In genomic region chr16:27242398-27242797, GRCh38 we compare ENCODE assay signal across 10 cellular contexts. TPM values are rescaled to one million over a fixed set of nuclear protein-coding genes. Genes with fewer than 3 reads are reported as not detected.
DNase-seq lines count a peak whose midpoint lies in the region; ATAC-seq and TF ChIP-seq lines count a peak whose summit lies in the region.
"Had no signal": no experiment of that assay in that cellular context is flagged by ENCODE, and none has a peak within 500 bp of the region (broad histone marks: within the 10 kb centered on the region; RNA-seq: fewer than 3 reads in every experiment).

No MANE protein-coding gene starts in this region.

- H3K27me3 Mint-ChIP-seq in neural progenitor cell (ENCODE audit: insufficient read depth, low read depth), result peaks cover 13% of the 10 kb centered on the region
- H3K27me3 Mint-ChIP-seq: memory B cell had no signal

- H3K9ac ChIP-seq in colonic mucosa (ENCODE audit: low read depth in 2 of 2, low read length in 2 of 2) (peak overlapping the region; percentile 26 to 70), neural progenitor cell (no peak overlapping the region)

- no peak for TF ChIP-seq CTCF in A673 (conservative IDR thresholded peaks at IDR 0.05; ENCODE audit: low read depth, low read length)
- no peak for TF ChIP-seq CTCF in colonic mucosa (IDR thresholded peaks at IDR 0.05)
- TF ChIP-seq CTCF in neural progenitor cell (IDR thresholded peaks at IDR 0.05), result no peak
- TF ChIP-seq CTCF in GM13977 (IDR thresholded peaks at IDR 0.05; ENCODE audit: extremely low read depth, insufficient read depth, missing control alignments), result no peak

- no peaks in the 10 kb centered on the region for H3K79me2 ChIP-seq in neural progenitor cell (ENCODE audit: low read depth)

- no peak for ATAC-seq in GM19463 (IDR thresholded peaks at IDR 0.05; ENCODE audit: unreplicated experiment)
- no peak for ATAC-seq in HG02840 (IDR thresholded peaks at IDR 0.05; ENCODE audit: low FRiP score, unreplicated experiment)

- peaks cover 37% of the 10 kb centered on the region for H3K4me1 ChIP-seq in A673 (ENCODE audit: insufficient read depth, low read length, poor library complexity, severe bottlenecking)
- peaks cover 30% of the 10 kb centered on the region for H3K4me1 ChIP-seq in colonic mucosa
- H3K4me1 ChIP-seq in neural progenitor cell, result peaks cover 15% of the 10 kb centered on the region

- H3K4me3 ChIP-seq in A673 (ENCODE audit: low read depth, low read length, poor library complexity, severe bottlenecking) (peak overlapping the region; percentile 24), MG63 (peak overlapping the region; percentile 18), colonic mucosa (no peak overlapping the region), neural progenitor cell (no peak overlapping the region)

- no peaks in the 10 kb centered on the region for H3K9me3 Mint-ChIP-seq in neural progenitor cell
- H3K9me3 Mint-ChIP-seq: memory B cell had no signal

- H3K27ac Mint-ChIP-seq in neural progenitor cell, result no peak overlapping the region

- no peaks in the 10 kb centered on the region for H3K36me3 Mint-ChIP-seq in neural progenitor cell

- POLR2A ChIA-PET in A673 (lab: Charles Lee; ENCODE audit: low non-redundant PET), result no interaction called here

- H3K4me2 ChIP-seq in neural progenitor cell, result peak overlapping the region; percentile 48

- peaks cover 25% of the 10 kb centered on the region for H4K20me1 ChIP-seq in neural progenitor cell (ENCODE audit: low read depth)

- H3K4me1 Mint-ChIP-seq in neural progenitor cell, result peaks cover 50% of the 10 kb centered on the region

- peak overlapping the region; percentile 74 for H3K4me3 Mint-ChIP-seq in neural progenitor cell
- H3K4me3 Mint-ChIP-seq: memory B cell had no signal

- no peaks in the 10 kb centered on the region for H3K9me3 ChIP-seq in A673 (ENCODE audit: low read depth, low read length, poor library complexity, severe bottlenecking)
- H3K9me3 ChIP-seq in MG63, result no peaks in the 10 kb centered on the region
- no peaks in the 10 kb centered on the region for H3K9me3 ChIP-seq in colonic mucosa
- H3K9me3 ChIP-seq in neural progenitor cell (ENCODE audit: low read depth), result no peaks in the 10 kb centered on the region

- H2AFZ ChIP-seq in neural progenitor cell (replicated peaks), result no peak overlapping the region

- H3K27me3 ChIP-seq in A673 (replicated peaks; ENCODE audit: insufficient read depth, low read depth, low read length, poor library complexity) (no peaks in the 10 kb centered on the region), MG63 (no peaks in the 10 kb centered on the region), colonic mucosa (no peaks in the 10 kb centered on the region), neural progenitor cell (no peaks in the 10 kb centered on the region)

- peak overlapping the region; percentile 70 for H3K27ac ChIP-seq in A673 (ENCODE audit: low read depth, low read length, poor library complexity, severe bottlenecking)
- H3K27ac ChIP-seq in colonic mucosa, result peak overlapping the region; percentile 68
- no peak overlapping the region for H3K27ac ChIP-seq in neural progenitor cell

- no peaks in the 10 kb centered on the region for H3F3A ChIP-seq in neural progenitor cell (ENCODE audit: low read depth)

- intact Hi-C loops in A673 (cut with micrococcal nuclease; ENCODE audit: unreplicated experiment) (no loop called here), colonic mucosa (cut with DNase I) (loop anchor here (10.0 kb wide), 1 partner anchor 212 kb away; no protein-coding TSS in a partner anchor)

- no TSS peak for BruUV-seq in A673 (replicated peaks; lab: Mats Ljungman, UMichigan)

- DNase-seq in A673 (ENCODE audit: low spot score), result no peak
- no peak for DNase-seq in MG63
- no peak for DNase-seq in colonic mucosa
- DNase-seq in neural progenitor cell (ENCODE audit: low spot score), result no peak
- no peak for DNase-seq in dedifferentiated amniotic fluid mesenchymal stem cell (ENCODE audit: extremely low spot score)
- DNase-seq in GM13977 (ENCODE audit: low spot score), result no peak
- DNase-seq: NCI-H2029 treated with DMSO at 0.1 percent for 48 hours had no signal

- in situ Hi-C loops in GM13977 (cut with MboI; ENCODE audit: low pct_unique_long_range_greater_than_20kb, low sequenced_read_pairs, unreplicated experiment), result loop anchor here (5.0 kb wide), 1 partner anchor 75 kb away; no protein-coding TSS in a partner anchor

- H3K36me3 ChIP-seq in A673 (ENCODE audit: insufficient read depth, low read length, poor library complexity, severe bottlenecking), result no peaks in the 10 kb centered on the region
- peaks cover 11% of the 10 kb centered on the region for H3K36me3 ChIP-seq in MG63
- H3K36me3 ChIP-seq in colonic mucosa, result no peaks in the 10 kb centered on the region
- no peaks in the 10 kb centered on the region for H3K36me3 ChIP-seq in neural progenitor cell

- CTCF ChIA-PET in A673 (lab: Charles Lee), result interaction anchor here (1.6 kb wide), 1 partner anchor 12 kb away, joined by 3 read pairs; no protein-coding TSS in a partner anchor

RNA-seq across cellular contexts. Expression of gene NSMCE1, which starts 26.2 kb away (rescaled TPM):
- total RNA-seq in A673 (2021) (45.7 and 53.0 TPM in 2 replicates), colonic mucosa (10 to 100 TPM; 37.6 to 58.2 TPM), neural progenitor cell (ENCODE audit: low replicate concordance) (44.6 and 83.4 TPM in 2 replicates)
- 51.7 and 66.6 TPM in 2 replicates for total RNA-seq in MG63 (2014; rRNA removed; shearing (Covaris generic); ENCODE audit: low replicate concordance)

RNA-seq across cellular contexts. Expression of gene KDM8, which starts 39.1 kb away (rescaled TPM):
- 8.8 and 11.1 TPM in 2 replicates for total RNA-seq in A673 (2021)
- total RNA-seq in MG63 (2014; rRNA removed; shearing (Covaris generic); ENCODE audit: low replicate concordance), result 4.4 and 10.2 TPM in 2 replicates
- total RNA-seq in colonic mucosa, result 1 to 10 TPM; 5.2 to 7.1 TPM
- total RNA-seq in neural progenitor cell (ENCODE audit: low replicate concordance), result 6.5 and 11.9 TPM in 2 replicates

Comparison
In these comparisons a context has a peak if more than half of its experiments do, and no peak if none do; other contexts are left out.
1. H3K4me3 ChIP-seq: peak in A673 (single experiment) and MG63 (single experiment); none in colonic mucosa (single experiment) and neural progenitor cell (single experiment).